ENCODE assay signal across 11 cellular contexts in genomic region chr4:98712607-98713006, GRCh38.
"Had no signal": no experiment of that assay in that cellular context is flagged by ENCODE, and none has a peak within 500 bp of the region (broad histone marks: within the 10 kb centered on the region; RNA-seq: fewer than 3 reads in every experiment).

No MANE protein-coding gene starts in this region.

- H3K4me3 Mint-ChIP-seq: GM23338, H9, HFFc6 had no signal

- DNase-seq: GM23248, GOT3, H7, H9, HCEC 1CT, HFFc6 had no signal

- H3K4me1 Mint-ChIP-seq: GM23338, H9 had no signal

- H2AFZ ChIP-seq: GM23248, GM23338 had no signal

- H3K27ac ChIP-seq: GM23248 had no signal

- H3K36me3 ChIP-seq: HAP-1 had no signal

- H3K4me1 ChIP-seq: HAP-1 had no signal

- FAIRE-seq: H1, H54 had no signal

- H3K4me2 ChIP-seq: GM23338 had no signal

- H3K9ac ChIP-seq: GM23248 had no signal

- H3K4me3 ChIP-seq: GM23248, GM23338, HAP-1 had no signal

- H3K9me3 Mint-ChIP-seq: GM23338, H9, HFFc6 had no signal

- ATAC-seq: GM23338, HCT116 had no signal

- H3K9me3 ChIP-seq: HAP-1 had no signal

- H3K27ac Mint-ChIP-seq: GM23338, H9, HFFc6 had no signal
